Comparison of ENCODE assay signal across 1 cellular context in the genomic region with DNA sequence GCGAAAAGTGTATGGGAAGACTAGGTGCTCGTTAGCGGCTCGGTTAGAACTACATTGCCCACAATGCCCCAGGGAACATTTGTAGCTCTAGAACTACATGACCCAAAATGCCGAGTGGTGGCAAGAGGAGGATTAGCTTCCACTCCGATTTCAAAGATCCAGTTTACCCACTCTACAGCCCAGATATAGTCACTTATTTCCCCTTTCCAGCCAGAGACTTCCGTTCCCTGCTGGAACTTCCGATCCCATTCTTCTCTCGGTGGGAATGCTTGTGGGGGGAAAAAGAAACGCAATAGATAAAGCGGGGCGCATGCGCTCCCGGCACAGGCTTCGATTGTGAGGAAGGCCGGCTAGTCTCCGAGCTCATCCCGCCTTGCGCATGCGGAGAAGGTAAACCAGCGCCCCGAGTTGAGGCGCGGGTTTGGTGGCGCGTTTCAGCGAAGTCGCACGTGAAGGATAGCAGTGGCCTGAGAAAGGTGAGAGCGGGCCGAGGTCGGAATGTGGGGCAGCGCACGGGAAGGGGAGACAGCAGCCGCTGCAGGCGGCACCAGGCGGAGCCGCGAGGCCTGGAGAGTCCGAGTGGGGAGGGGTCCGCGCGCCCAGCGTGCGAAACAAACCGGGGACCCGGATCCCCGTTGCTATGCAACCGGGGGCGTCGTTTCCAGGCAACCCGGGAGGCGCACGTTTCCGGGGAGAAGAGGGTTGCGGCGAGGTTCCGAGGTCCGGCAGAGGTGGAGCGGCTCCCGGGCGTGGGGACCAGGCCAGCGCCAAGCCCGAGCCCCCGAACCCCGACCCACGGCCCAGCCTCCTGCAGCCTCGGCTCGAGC.
TF ChIP-seq lines count a peak whose summit lies in the region.

A gene with protein sequence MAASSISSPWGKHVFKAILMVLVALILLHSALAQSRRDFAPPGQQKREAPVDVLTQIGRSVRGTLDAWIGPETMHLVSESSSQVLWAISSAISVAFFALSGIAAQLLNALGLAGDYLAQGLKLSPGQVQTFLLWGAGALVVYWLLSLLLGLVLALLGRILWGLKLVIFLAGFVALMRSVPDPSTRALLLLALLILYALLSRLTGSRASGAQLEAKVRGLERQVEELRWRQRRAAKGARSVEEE (plus strand): TSS at position 366 of the 827 bp plus-strand sequence. CDS start 5,536 bp downstream, outside the sequence.

TF ChIP-seq in endothelial cell of umbilical vein, 7 proteins besides CTCF, POLR2A, EP300 and RAD21:
- TF ChIP-seq MYC (IDR thresholded peaks at IDR 0.05; ENCODE audit: low read depth, low read length): peak; percentile 6
- TF ChIP-seq FOS (IDR thresholded peaks at IDR 0.05; ENCODE audit: borderline replicate concordance, insufficient read depth, low read length): no peak
- peak; percentile 24 for TF ChIP-seq GATA2 (IDR thresholded peaks at IDR 0.05; ENCODE audit: insufficient read depth, insufficient read length, low read depth, low read length)
- TF ChIP-seq POLR2AphosphoS5 (IDR thresholded peaks at IDR 0.05; ENCODE audit: insufficient read depth, low read depth, low read length): peak; percentile 44
- peak; percentile 32 for TF ChIP-seq JUN (IDR thresholded peaks at IDR 0.05; ENCODE audit: borderline replicate concordance, insufficient read depth, insufficient read length, low read depth)
- TF ChIP-seq EZH2 (IDR thresholded peaks at IDR 0.05; ENCODE audit: borderline replicate concordance, low read depth, low read length, severe bottlenecking): no peak
- TF ChIP-seq, protein P1, sequence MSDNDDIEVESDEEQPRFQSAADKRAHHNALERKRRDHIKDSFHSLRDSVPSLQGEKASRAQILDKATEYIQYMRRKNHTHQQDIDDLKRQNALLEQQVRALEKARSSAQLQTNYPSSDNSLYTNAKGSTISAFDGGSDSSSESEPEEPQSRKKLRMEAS (IDR thresholded peaks at IDR 0.05; ENCODE audit: insufficient read depth, insufficient read length): peak; percentile 60
